ENCODE assay signal across 12 cellular contexts in genomic region chr5:177098103-177098771, GRCh38. TPM values are rescaled to one million over a fixed set of nuclear protein-coding genes. Genes with fewer than 3 reads are reported as not detected.
A peak's percentile ranks its signal among the peaks of the same experiment; 100 is the strongest.
DNase-seq lines count a peak whose midpoint lies in the region; ATAC-seq and TF ChIP-seq lines count a peak whose summit lies in the region.
"Had no signal": no experiment of that assay in that cellular context is flagged by ENCODE, and none has a peak within 500 bp of the region (broad histone marks: within the 10 kb centered on the region; RNA-seq: fewer than 3 reads in every experiment).

No MANE protein-coding gene starts in this region.

- H3K4me3 ChIP-seq in left ventricle myocardium inferior (no peak overlapping the region), psoas muscle (no peak overlapping the region)
- H3K4me3 ChIP-seq: testis had no signal

- no peaks in the 10 kb centered on the region for H3K9me3 Mint-ChIP-seq in activated T-helper 17 cell treated with anti-CD3 and anti-CD28 coated beads, Interleukin-2, amount 50 U/mL, for 72 hours
- H3K9me3 Mint-ChIP-seq: effector memory CD8-positive, alpha-beta T cell; T-helper 1 cell treated with Interleukin-12 subunit alpha and Interleukin-12 subunit beta and Interleukin-4 antibody, amounts not matched to agents 30 μg/mL and 1 μg/mL, for 36 hours had no signal

- H3K27me3 ChIP-seq in left ventricle myocardium inferior (ENCODE audit: low read depth) (peaks cover 30% of the 10 kb centered on the region), psoas muscle (ENCODE audit: insufficient read depth in 3 of 3, low read length in 2 of 3) (peaks cover 0 to 15% (median 2%) of the 10 kb centered on the region in 3 donors)
- H3K27me3 ChIP-seq: testis had no signal

- no peak overlapping the region for H3K27ac ChIP-seq in left ventricle myocardium inferior (replicated peaks)
- H3K27ac ChIP-seq in psoas muscle = peak overlapping the region; percentile 4
- H3K27ac ChIP-seq: testis had no signal

- DNase-seq in COR-L47 (lab: John Stamatoyannopoulos, UW) (peak; percentile 20), SHP77 treated with DMSO at 0.1 percent for 48 hours (lab: John Stamatoyannopoulos, UW) (peak; percentile 18), left ventricle myocardium inferior (peak; percentile 54), psoas muscle (peak in 1 of 2 donors; percentile 71), iPS-NIHi11 (ENCODE audit: low spot score) (no peak), glomerular visceral epithelial cell (ENCODE audit: extremely low spot score) (no peak), germinal center (ENCODE audit: low spot score) (no peak)
- DNase-seq: effector memory CD8-positive, alpha-beta T cell; NCI-H510A treated with DMSO at 0.1 percent for 48 hours; testis had no signal

- no peaks in the 10 kb centered on the region for H3K4me1 Mint-ChIP-seq in activated T-helper 17 cell treated with anti-CD3 and anti-CD28 coated beads, Interleukin-2, amount 50 U/mL, for 72 hours

- intact Hi-C loops in left ventricle myocardium inferior (cut with micrococcal nuclease) = no loop called here
- intact Hi-C loops in psoas muscle (cut with DNase I) = no loop called here

- no peak overlapping the region for H3K4me3 Mint-ChIP-seq in activated T-helper 17 cell treated with anti-CD3 and anti-CD28 coated beads, Interleukin-2, amount 50 U/mL, for 72 hours
- H3K4me3 Mint-ChIP-seq: effector memory CD8-positive, alpha-beta T cell; T-helper 1 cell treated with Interleukin-12 subunit alpha and Interleukin-12 subunit beta and Interleukin-4 antibody, amounts not matched to agents 30 μg/mL and 1 μg/mL, for 36 hours had no signal

- H3K36me3 ChIP-seq in left ventricle myocardium inferior (no peaks in the 10 kb centered on the region), psoas muscle (ENCODE audit: insufficient read depth in 1 of 2, low read depth in 1 of 2) (no peaks in the 10 kb centered on the region)

- 39 to 43% (median 40%) methylated on average over 16 to 19 of the region's 19 CpGs for WGBS in psoas muscle, 3 donors

- no peak overlapping the region for H3K27ac Mint-ChIP-seq in activated T-helper 17 cell treated with anti-CD3 and anti-CD28 coated beads, Interleukin-2, amount 50 U/mL, for 72 hours
- H3K27ac Mint-ChIP-seq: T-helper 1 cell treated with Interleukin-12 subunit alpha and Interleukin-12 subunit beta and Interleukin-4 antibody, amounts not matched to agents 30 μg/mL and 1 μg/mL, for 36 hours had no signal

- H3K36me3 Mint-ChIP-seq in activated T-helper 17 cell treated with anti-CD3 and anti-CD28 coated beads, Interleukin-2, amount 50 U/mL, for 72 hours (ENCODE audit: low read depth) = no peaks in the 10 kb centered on the region

- H3K27me3 Mint-ChIP-seq in activated T-helper 17 cell treated with anti-CD3 and anti-CD28 coated beads, Interleukin-2, amount 50 U/mL, for 72 hours = no peaks in the 10 kb centered on the region

- ATAC-seq in psoas muscle = peak; percentile 60 to 79 (median 64)
- no peak for ATAC-seq in activated T-helper 17 cell treated with anti-CD3 and anti-CD28 coated beads, Interleukin-2, amount 50 U/mL, for 72 hours (replicated peaks)
- ATAC-seq: effector memory CD8-positive, alpha-beta T cell had no signal

- H3K9me3 ChIP-seq in left ventricle myocardium inferior (replicated peaks) (no peaks in the 10 kb centered on the region), psoas muscle (no peaks in the 10 kb centered on the region)
- H3K9me3 ChIP-seq: testis had no signal

- H3K4me1 ChIP-seq in left ventricle myocardium inferior (peaks cover 33% of the 10 kb centered on the region), psoas muscle (peaks cover 5% of the 10 kb centered on the region)

- TF ChIP-seq CTCF in left ventricle myocardium inferior (IDR thresholded peaks at IDR 0.05; ENCODE audit: borderline replicate concordance) (no peak), psoas muscle (IDR thresholded peaks at IDR 0.05) (no peak)

RNA-seq across cellular contexts. Expression of gene FGFR4, which starts 11.5 kb away (rescaled TPM):
- 0.93 TPM for total RNA-seq in left ventricle myocardium inferior
- total RNA-seq in psoas muscle = 1 to 10 TPM; 3.2 to 6.5 (median 4.3) TPM
- 1 to 10 TPM; 1.6 to 4.6 (median 3.1) TPM for polyA plus RNA-seq in psoas muscle
- 1 to 10 TPM; 1.7 to 2.4 TPM for total RNA-seq in activated T-helper 17 cell treated with anti-CD3 and anti-CD28 coated beads, Interleukin-2, amount 50 U/mL, for 72 hours

RNA-seq across cellular contexts. Expression of gene NSD1, which starts 35.3 kb away (rescaled TPM):
- 40.8 TPM for total RNA-seq in left ventricle myocardium inferior
- 10 to 100 TPM; 38.5 to 56.2 (median 43.2) TPM for total RNA-seq in psoas muscle
- 10 to 100 TPM in 1 of 3 donors, 1 to 10 TPM in 2; 6.0 to 29.9 (median 6.1) TPM for polyA plus RNA-seq in psoas muscle
- total RNA-seq in activated T-helper 17 cell treated with anti-CD3 and anti-CD28 coated beads, Interleukin-2, amount 50 U/mL, for 72 hours = 10 to 100 TPM; 66.7 to 86.1 TPM

Comparison
In these comparisons a context has a peak if more than half of its experiments do, and no peak if none do; other contexts are left out.
1. DNase-seq: peak in COR-L47 (single experiment), SHP77 treated with DMSO at 0.1 percent for 48 hours (single experiment) and left ventricle myocardium inferior (single experiment); none in iPS-NIHi11 (single experiment), glomerular visceral epithelial cell (single experiment) and germinal center (single experiment).